Comparison of ENCODE assay signal across 36 cellular contexts in the genomic region with DNA sequence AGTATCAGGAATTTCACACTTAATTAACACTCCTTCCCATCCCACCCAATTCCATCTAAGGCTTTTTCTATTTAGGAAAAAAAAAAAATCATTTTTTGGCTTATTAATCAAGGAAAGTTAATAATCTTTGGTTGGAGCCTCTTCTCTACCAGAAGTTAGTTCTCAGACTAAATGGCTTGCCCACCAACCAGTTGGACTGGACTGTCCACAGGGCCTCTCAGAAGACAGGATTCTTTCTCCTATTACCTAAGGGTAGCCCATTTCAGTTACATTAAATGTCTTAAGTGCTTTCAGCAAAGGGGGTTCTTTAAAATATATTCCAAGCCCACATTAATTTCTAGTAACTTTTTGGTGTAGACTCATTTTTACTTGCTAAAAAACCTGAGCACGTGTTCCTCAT. TPM values are rescaled to one million over a fixed set of nuclear protein-coding genes. Genes with fewer than 3 reads are reported as not detected.
"Had no signal": no experiment of that assay in that cellular context is flagged by ENCODE, and none has a peak within 500 bp of the region (broad histone marks: within the 10 kb centered on the region; RNA-seq: fewer than 3 reads in every experiment).

No MANE protein-coding gene starts in this region.

- H3K4me3 Mint-ChIP-seq: immature natural killer cell; mesothelial cell of epicardium; natural killer cell; nephron progenitor cell; neural progenitor cell; stimulated activated effector memory CD8-positive, alpha-beta T cell treated with anti-CD3 and anti-CD28 coated beads, Interleukin-12 subunit alpha, Interleukin-12 subunit beta, amount 100 ng/mL, for 72 hours; stimulated activated naive CD8-positive, alpha-beta T cell treated with anti-CD3 and anti-CD28 coated beads, Interleukin-15, Interleukin-2, amounts not matched to agents 100 ng/mL and 50 ng/mL, for 24 hours; type B pancreatic cell had no signal

- H3K9me3 Mint-ChIP-seq: immature natural killer cell; mesothelial cell of epicardium; naive B cell; natural killer cell; nephron progenitor cell; neural progenitor cell; stimulated activated effector memory CD8-positive, alpha-beta T cell treated with anti-CD3 and anti-CD28 coated beads, Interleukin-12 subunit alpha, Interleukin-12 subunit beta, amount 100 ng/mL, for 72 hours; stimulated activated naive CD8-positive, alpha-beta T cell treated with anti-CD3 and anti-CD28 coated beads, Interleukin-15, Interleukin-2, amounts not matched to agents 100 ng/mL and 50 ng/mL, for 24 hours; type B pancreatic cell had no signal

- H3K27ac ChIP-seq: left lung, lower lobe of right lung, neutrophil, pancreas, sigmoid colon, spleen, suprapubic skin, thoracic aorta, tibial artery, uterus had no signal

- H3K27me3 Mint-ChIP-seq: naive B cell; stimulated activated naive CD8-positive, alpha-beta T cell treated with anti-CD3 and anti-CD28 coated beads, Interleukin-15, Interleukin-2, amounts not matched to agents 100 ng/mL and 50 ng/mL, for 24 hours; type B pancreatic cell had no signal

- H3K4me2 ChIP-seq: neural progenitor cell had no signal

- H3K36me3 Mint-ChIP-seq: natural killer cell; stimulated activated effector memory CD8-positive, alpha-beta T cell treated with anti-CD3 and anti-CD28 coated beads, Interleukin-12 subunit alpha, Interleukin-12 subunit beta, amount 100 ng/mL, for 72 hours had no signal

- H2AFZ ChIP-seq: neural progenitor cell had no signal

- H3K4me3 ChIP-seq: left lung, lower lobe of right lung, neural progenitor cell, pancreas, prostate gland, sigmoid colon, spleen, suprapubic skin, thoracic aorta, tibial artery, uterus had no signal

- H3K4me1 ChIP-seq: pancreas, suprapubic skin, tibial artery, uterus had no signal

- H3K4me1 Mint-ChIP-seq: immature natural killer cell; mesothelial cell of epicardium; naive B cell; natural killer cell; nephron progenitor cell; neural progenitor cell; stimulated activated effector memory CD8-positive, alpha-beta T cell treated with anti-CD3 and anti-CD28 coated beads, Interleukin-12 subunit alpha, Interleukin-12 subunit beta, amount 100 ng/mL, for 72 hours had no signal

- H3K9me3 ChIP-seq: left lung, lower lobe of right lung, neutrophil, pancreas, prostate gland, sigmoid colon, spleen, suprapubic skin, thoracic aorta, tibial artery, uterus had no signal

- H3K27ac Mint-ChIP-seq: mesothelial cell of epicardium; naive B cell; nephron progenitor cell; neural progenitor cell; stimulated activated effector memory CD8-positive, alpha-beta T cell treated with anti-CD3 and anti-CD28 coated beads, Interleukin-12 subunit alpha, Interleukin-12 subunit beta, amount 100 ng/mL, for 72 hours; stimulated activated naive CD8-positive, alpha-beta T cell treated with anti-CD3 and anti-CD28 coated beads, Interleukin-15, Interleukin-2, amounts not matched to agents 100 ng/mL and 50 ng/mL, for 24 hours; type B pancreatic cell had no signal

- H3K27me3 ChIP-seq: left lung, neural progenitor cell, neutrophil, pancreas, sigmoid colon, spleen, suprapubic skin, tibial artery, uterus had no signal

- DNase-seq: hypothalamus; immature natural killer cell; kidney; left colon; left lung; lower lobe of right lung; mammary epithelial cell; mesendoderm; naive B cell; natural killer cell; nephron progenitor cell; occipital lobe; pancreas; posterior cingulate gyrus; retina; right cardiac atrium; sigmoid colon; small intestine; spleen; stimulated activated CD4-positive, alpha-beta T cell treated with anti-CD3 and anti-CD28 coated beads, Interleukin-4, amount 100 ng/mL, for 24 hours; stimulated activated naive CD4-positive, alpha-beta T cell; tibial artery; uterus had no signal

RNA-seq across cellular contexts. Expression of gene FAM25A, which starts 39.3 kb away (rescaled TPM):
- total RNA-seq: kidney, left colon, left lung, liver, lower lobe of right lung, mesothelial cell of epicardium, mononuclear cell, natural killer cell, occipital lobe, pancreas, prostate gland, right cardiac atrium, sigmoid colon, spleen, subcutaneous adipose tissue, thoracic aorta, ureter, uterus had no signal
